In genomic region chr14:22589096-22589839, GRCh38 we compare ENCODE assay signal across 1 cellular context.
TF ChIP-seq lines count a peak whose summit lies in the region.

Gene DAD1 (minus strand): TSS chr14:22589224. CDS start chr14:22589157, 67 bp downstream.

TF ChIP-seq in GM12878, 131 proteins besides CTCF, POLR2A, EP300 and RAD21 (continued from another document):
- no peak for TF ChIP-seq MLLT1 (IDR thresholded peaks at IDR 0.05)
- peak; percentile 74 for TF ChIP-seq RELA (IDR thresholded peaks at IDR 0.05; ENCODE audit: borderline replicate concordance, partially characterized antibody)
- TF ChIP-seq POU2F2 (IDR thresholded peaks at IDR 0.05; ENCODE audit: borderline replicate concordance, low read depth, low read length), result peak; percentile 58; the same call in 1 of the 3 replicates
- no peak for TF ChIP-seq HDAC6 (IDR thresholded peaks at IDR 0.05; ENCODE audit: unreplicated experiment)
- TF ChIP-seq ZZZ3 (IDR thresholded peaks at IDR 0.05; ENCODE audit: control insufficient read depth, insufficient read length, low read depth), result no peak
